In the genomic region with DNA sequence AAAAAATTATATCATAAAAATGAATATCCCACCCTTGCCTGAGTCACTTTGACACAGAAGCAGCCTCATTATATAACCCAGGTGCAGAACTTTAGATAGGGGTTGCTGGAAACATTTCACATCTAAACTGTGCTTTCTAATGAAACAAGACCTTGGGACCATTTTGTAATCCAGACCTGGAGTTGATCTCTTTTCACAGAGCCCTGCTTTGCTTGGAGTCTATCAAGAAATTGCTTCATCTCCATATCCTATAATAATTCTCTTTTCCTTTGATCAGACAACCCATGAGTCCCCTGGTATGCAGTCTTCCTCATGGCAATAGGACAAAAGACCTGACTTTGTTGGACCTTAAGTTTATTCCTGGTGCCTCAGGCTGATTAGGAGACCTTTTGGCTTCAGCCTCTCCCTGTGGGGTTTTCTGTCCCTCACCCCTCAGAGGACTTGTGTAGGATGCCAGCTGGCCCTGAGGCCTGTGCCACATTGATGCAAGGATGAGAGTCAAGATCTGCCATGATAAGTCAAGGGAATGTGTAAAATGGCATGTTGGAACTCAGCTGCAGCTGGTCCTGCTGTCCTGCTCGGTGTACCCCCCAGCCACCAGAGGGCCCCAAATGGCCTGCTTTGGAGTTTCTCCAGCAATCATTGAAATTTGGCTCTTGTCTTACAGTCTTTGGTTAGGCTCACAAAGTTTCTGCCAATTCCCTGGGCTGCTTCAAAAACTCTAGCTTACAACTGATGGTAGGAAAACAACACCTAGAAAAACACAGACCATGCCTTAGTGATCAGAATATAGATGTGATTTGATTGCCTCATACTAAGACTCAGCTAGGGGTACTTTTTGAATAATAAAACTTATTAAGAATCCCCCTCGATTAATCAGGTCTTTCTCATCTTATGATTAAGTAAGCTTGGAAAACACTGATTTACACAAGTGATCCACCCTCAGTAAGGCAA, we compare ENCODE assay signal across 8 cellular contexts.
A peak's percentile ranks its signal among the peaks of the same experiment; 100 is the strongest.
DNase-seq lines count a peak whose midpoint lies in the region; ATAC-seq and TF ChIP-seq lines count a peak whose summit lies in the region.

No MANE protein-coding gene starts in this region.

- H3K27me3 Mint-ChIP-seq in MCF 10A (ENCODE audit: insufficient read depth, unreplicated experiment): no peaks in the 10 kb centered on the region
- H3K27me3 Mint-ChIP-seq in stimulated activated naive CD8-positive, alpha-beta T cell treated with anti-CD3 and anti-CD28 coated beads, Interleukin-15, amount 100 ng/mL, for 72 hours: peaks cover 3% of the 10 kb centered on the region

- H3K27ac Mint-ChIP-seq in MCF 10A (ENCODE audit: low read depth, unreplicated experiment): no peak overlapping the region
- H3K27ac Mint-ChIP-seq in stimulated activated naive CD8-positive, alpha-beta T cell treated with anti-CD3 and anti-CD28 coated beads, Interleukin-15, amount 100 ng/mL, for 72 hours: no peak overlapping the region

- H3K9me3 Mint-ChIP-seq in MCF 10A (ENCODE audit: unreplicated experiment): no peaks in the 10 kb centered on the region
- H3K9me3 Mint-ChIP-seq in stimulated activated naive CD8-positive, alpha-beta T cell treated with anti-CD3 and anti-CD28 coated beads, Interleukin-15, amount 100 ng/mL, for 72 hours: peaks cover 7 to 16% of the 10 kb centered on the region in 2 donors

- H3K4me3 ChIP-seq in AG10803 (ENCODE audit: low read length) (no peak overlapping the region), left lung (no peak overlapping the region)

- H3K36me3 ChIP-seq in left lung: no peaks in the 10 kb centered on the region

- H3K4me3 Mint-ChIP-seq in MCF 10A (ENCODE audit: unreplicated experiment): no peak overlapping the region
- H3K4me3 Mint-ChIP-seq in stimulated activated naive CD8-positive, alpha-beta T cell treated with anti-CD3 and anti-CD28 coated beads, Interleukin-15, amount 100 ng/mL, for 72 hours: no peak overlapping the region

- intact Hi-C loops in MCF 10A (cut with micrococcal nuclease) (loop anchor here (1.0 to 5.0 kb wide), 2 partner anchors 82 to 148 kb away; no protein-coding TSS in a partner anchor), left lung (cut with DNase I) (no loop called here)

- H3K27me3 ChIP-seq in left lung: no peaks in the 10 kb centered on the region

- POLR2A ChIA-PET in MCF 10A (lab: Yijun Ruan, JAX): interaction anchor here (0.5 to 1.8 kb wide), 7 partner anchors 18 to 149 kb away, joined by 3 to 7 read pairs (median 6); no protein-coding TSS in a partner anchor

- TF ChIP-seq CTCF in AG10803 (conservative IDR thresholded peaks at IDR 0.05; ENCODE audit: low read length) (peak; percentile 40), MCF 10A (IDR thresholded peaks at IDR 0.05; ENCODE audit: unreplicated experiment) (peak; percentile 54), left lung (IDR thresholded peaks at IDR 0.05) (peak; percentile 24 to 50)

- H3K27ac ChIP-seq in left lung: peak overlapping the region; percentile 15 to 21

- peak; percentile 63 for ATAC-seq in left lung
- peak; percentile 49 for ATAC-seq in stimulated activated naive CD8-positive, alpha-beta T cell treated with anti-CD3 and anti-CD28 coated beads, Interleukin-15, amount 100 ng/mL, for 72 hours

- CTCF ChIA-PET in MCF 10A (lab: Yijun Ruan, JAX): interaction anchor here (0.6 to 2.6 kb wide), 23 partner anchors 9 to 393 kb away, joined by 3 to 33 read pairs (median 3); partner anchors contain the start of gene HSD17B6

- peaks cover 30% of the 10 kb centered on the region for H3K4me1 Mint-ChIP-seq in MCF 10A (ENCODE audit: insufficient read depth, unreplicated experiment)
- peaks cover 16% of the 10 kb centered on the region for H3K4me1 Mint-ChIP-seq in stimulated activated naive CD8-positive, alpha-beta T cell treated with anti-CD3 and anti-CD28 coated beads, Interleukin-15, amount 100 ng/mL, for 72 hours

- no peaks in the 10 kb centered on the region for H3K36me3 Mint-ChIP-seq in MCF 10A (ENCODE audit: insufficient read depth, unreplicated experiment)

- peak; percentile 31 for DNase-seq in AG10803 (ENCODE audit: low read depth)
- peak; percentile 14 for DNase-seq in GM19238 (ENCODE audit: insufficient read length, low spot score)
- peak; percentile 88 for DNase-seq in OCI-M1 (lab: John Stamatoyannopoulos, UW)
- peak; percentile 71 for DNase-seq in MCF 10A (ENCODE audit: unreplicated experiment)
- peak in 1 of 2 donors; percentile 63 for DNase-seq in left lung
- DNase-seq in stimulated activated naive CD8-positive, alpha-beta T cell treated with anti-CD3 and anti-CD28 coated beads, Interleukin-15, amount 100 ng/mL, for 72 hours: peak; percentile 10 to 41
- DNase-seq in effector CD4-positive, alpha-beta T cell: no peak
- no peak for DNase-seq in NCI-H1092 (lab: John Stamatoyannopoulos, UW)

- BruUV-seq in MCF 10A (replicated peaks; lab: Mats Ljungman, UMichigan): no TSS peak

- H3K4me1 ChIP-seq in left lung: peaks cover 6 to 30% of the 10 kb centered on the region in 2 donors

- H3K9me3 ChIP-seq in left lung: no peaks in the 10 kb centered on the region

Comparison
In these comparisons a context has a peak if more than half of its experiments do, and no peak if none do; other contexts are left out.
1. DNase-seq: peak in AG10803 (single experiment), GM19238 (single experiment), OCI-M1 (single experiment), MCF 10A (single experiment) and stimulated activated naive CD8-positive, alpha-beta T cell treated with anti-CD3 and anti-CD28 coated beads, Interleukin-15, amount 100 ng/mL, for 72 hours (2 of 2); none in effector CD4-positive, alpha-beta T cell (single experiment) and NCI-H1092 (single experiment).
2. Peak in every context shown above with its lines, with median percentiles within 50 percentile points of each other: CTCF ChIP-seq.